ENCODE assay signal across 19 cellular contexts in genomic region chr2:227826019-227826521, GRCh38. TPM values are rescaled to one million over a fixed set of nuclear protein-coding genes. Genes with fewer than 3 reads are reported as not detected.
DNase-seq lines count a peak whose midpoint lies in the region; ATAC-seq, FAIRE-seq and TF ChIP-seq lines count a peak whose summit lies in the region.
"Had no signal": no experiment of that assay in that cellular context is flagged by ENCODE, and none has a peak within 500 bp of the region (broad histone marks: within the 10 kb centered on the region; RNA-seq: fewer than 3 reads in every experiment).

No MANE protein-coding gene starts in this region.

- in situ Hi-C loops in GM12878 (cut with MboI) (no loop called here), transverse colon (cut with MboI; ENCODE audit: low pct_ligation_motif_present in 1 of 4, low pct_unique_long_range_greater_than_20kb in 1 of 4, low sequenced_read_pairs in 3 of 4) (no loop called here)

- H3K4me3 ChIP-seq in GM12878 (no peak overlapping the region), transverse colon (no peak overlapping the region)
- H3K4me3 ChIP-seq: Peyer's patch, sigmoid colon, upper lobe of right lung had no signal

- TF ChIP-seq POLR2A in GM12878 (IDR thresholded peaks at IDR 0.05; ENCODE audit: low read depth, low read length) = no peak
- TF ChIP-seq POLR2A in transverse colon (IDR thresholded peaks at IDR 0.05) = no peak

- H3K36me3 Mint-ChIP-seq in activated naive CD4-positive, alpha-beta T cell treated with anti-CD3 and anti-CD28 coated beads, Interleukin-2, amount 50 U/mL, for 72 hours = peaks cover 0 to 4% of the 10 kb centered on the region in 2 donors
- H3K36me3 Mint-ChIP-seq: brain, mesothelial cell of epicardium had no signal

- H3K9me3 ChIP-seq in GM12878 (replicated peaks; ENCODE audit: control insufficient read depth, insufficient read depth, low read length) (no peaks in the 10 kb centered on the region), transverse colon (no peaks in the 10 kb centered on the region)
- H3K9me3 ChIP-seq: Peyer's patch, sigmoid colon, upper lobe of right lung had no signal

- H3K27me3 ChIP-seq in GM12878 (replicated peaks in 1 of 2; ENCODE audit: control insufficient read depth in 2 of 2, insufficient read depth in 2 of 2, low read length in 1 of 2) = no peaks in the 10 kb centered on the region
- H3K27me3 ChIP-seq in transverse colon = no peaks in the 10 kb centered on the region
- H3K27me3 ChIP-seq: Peyer's patch, sigmoid colon, upper lobe of right lung had no signal

- H3K27ac ChIP-seq in GM12878 (ENCODE audit: control insufficient read depth, insufficient read depth) (no peak overlapping the region), transverse colon (no peak overlapping the region)
- H3K27ac ChIP-seq: sigmoid colon, upper lobe of right lung had no signal

- no peak overlapping the region for H3K9ac ChIP-seq in GM12878 (ENCODE audit: control insufficient read depth, insufficient read depth, low read length)

- SMC1A ChIA-PET in GM12878 (lab: Charles Lee; ENCODE audit: uncharacterized antibody, unreplicated experiment) = interaction anchor here (0.6 to 1.7 kb wide), 2 partner anchors 21 to 41 kb away, joined by 3 to 5 read pairs; no protein-coding TSS in a partner anchor

- H3K4me2 ChIP-seq in GM12878 (ENCODE audit: control insufficient read depth, insufficient read depth) = no peak overlapping the region

- no peak for ATAC-seq in activated naive CD4-positive, alpha-beta T cell treated with anti-CD3 and anti-CD28 coated beads, Interleukin-2, amount 50 U/mL, for 72 hours
- ATAC-seq in GM12878 = peak; percentile 73
- ATAC-seq in GM18502 (IDR thresholded peaks at IDR 0.05; ENCODE audit: poor library complexity, unreplicated experiment) = no peak
- ATAC-seq: upper lobe of right lung had no signal

- DNase-seq in activated naive CD4-positive, alpha-beta T cell treated with Interleukin-2 at 50 U/mL for 16 hours = peak; percentile 34
- no peak for DNase-seq in activated naive CD4-positive, alpha-beta T cell treated with anti-CD3 and anti-CD28 coated beads, Interleukin-2, amount 50 U/mL, for 72 hours (ENCODE audit: low spot score in 2 of 2)
- no peak for DNase-seq in GM12878 (ENCODE audit: low read depth, low spot score)
- peak; percentile 47 for DNase-seq in globus pallidus (ENCODE audit: low spot score)
- DNase-seq in transverse colon = peak; percentile 47
- no peak for DNase-seq in islet precursor cell
- no peak for DNase-seq in activated CD8-positive, alpha-beta memory T cell treated with anti-CD3 and anti-CD28 coated beads for 24 hours
- DNase-seq: activated gamma-delta T cell; DMS53; NCI-H2029 treated with DMSO at 0.1 percent for 48 hours; NCI-H526; sigmoid colon; stimulated activated CD4-positive, alpha-beta T cell treated with anti-CD3 and anti-CD28 coated beads, Interleukin-2, amount 100 ng/mL, for 48 hours; upper lobe of right lung had no signal

- no peaks in the 10 kb centered on the region for H3K79me2 ChIP-seq in GM12878 (ENCODE audit: control insufficient read depth, insufficient read depth, low read length)

- FAIRE-seq in GM12878 (lab: Jason Lieb, UNC) = no peak

- intact Hi-C loops in GM12878 (cut with micrococcal nuclease; ENCODE audit: unreplicated experiment) (no loop called here), transverse colon (cut with DNase I; ENCODE audit: low total_unique reads) (no loop called here)

- no TSS peak for BruUV-seq in GM12878 (replicated peaks; lab: Mats Ljungman, UMichigan)

- no peak overlapping the region for H3K27ac Mint-ChIP-seq in activated naive CD4-positive, alpha-beta T cell treated with anti-CD3 and anti-CD28 coated beads, Interleukin-2, amount 50 U/mL, for 72 hours
- H3K27ac Mint-ChIP-seq: brain, mesothelial cell of epicardium had no signal

- no peak overlapping the region for H2AFZ ChIP-seq in GM12878 (ENCODE audit: control insufficient read depth, low read depth, low read length)

- 54% methylated on average over 10 of the region's 10 CpGs for WGBS in GM12878 (ENCODE audit: insufficient coverage, insufficient replicate concordance, low lambda C conversion rate, missing lambda C conversion rate)
- WGBS in transverse colon (ENCODE audit: low coverage in 1 of 2), 2 donors = 40 to 44% methylated on average over 2 to 10 of the region's 10 CpGs

- no peak for TF ChIP-seq EP300 in GM12878 (IDR thresholded peaks at IDR 0.05; ENCODE audit: borderline replicate concordance in 1 of 2, control insufficient read depth in 1 of 2, low read depth in 2 of 2, low read length in 2 of 2)
- no peak for TF ChIP-seq EP300 in transverse colon (IDR thresholded peaks at IDR 0.05; ENCODE audit: low read depth)

- H3K36me3 ChIP-seq in GM12878 (ENCODE audit: control insufficient read depth in 2 of 2, insufficient read depth in 2 of 2, low read length in 1 of 2) (no peaks in the 10 kb centered on the region), transverse colon (no peaks in the 10 kb centered on the region)
- H3K36me3 ChIP-seq: Peyer's patch, sigmoid colon, upper lobe of right lung had no signal

- H3K4me1 ChIP-seq in GM12878 (ENCODE audit: control insufficient read depth, insufficient read depth, low read length) = no peaks in the 10 kb centered on the region
- H3K4me1 ChIP-seq in transverse colon = peaks cover 0 to 8% (median 0%) of the 10 kb centered on the region in 4 donors
- H3K4me1 ChIP-seq: sigmoid colon, upper lobe of right lung had no signal

- RAD21 ChIA-PET in GM12878 (lab: Charles Lee; ENCODE audit: unreplicated experiment) = no interaction called here

- no peak for TF ChIP-seq RAD21 in GM12878 (IDR thresholded peaks at IDR 0.05; ENCODE audit: insufficient read depth, low read depth, low read length)

- POLR2A ChIA-PET in GM12878 (lab: Charles Lee) = interaction anchor here (1.0 to 1.1 kb wide), 2 partner anchors 13 to 21 kb away, joined by 3 read pairs; no protein-coding TSS in a partner anchor

- no peaks in the 10 kb centered on the region for H4K20me1 ChIP-seq in GM12878 (ENCODE audit: control insufficient read depth, insufficient read depth)

- peaks cover 0 to 15% of the 10 kb centered on the region in 2 donors for H3K9me3 Mint-ChIP-seq in activated naive CD4-positive, alpha-beta T cell treated with anti-CD3 and anti-CD28 coated beads, Interleukin-2, amount 50 U/mL, for 72 hours
- H3K9me3 Mint-ChIP-seq: brain; mesothelial cell of epicardium; T-helper 1 cell treated with Interleukin-12 subunit alpha and Interleukin-12 subunit beta and Interleukin-4 antibody, amounts not matched to agents 30 μg/mL and 1 μg/mL, for 36 hours had no signal

- CTCF ChIA-PET in GM12878 (lab: Yijun Ruan, JAX) = interaction anchor here (1.5 kb wide), 1 partner anchor 36 kb away, joined by 4 read pairs; no protein-coding TSS in a partner anchor

- TF ChIP-seq CTCF in GM12878 (IDR thresholded peaks at IDR 0.05 in 2 of 3, conservative IDR thresholded peaks at IDR 0.05 in 1 of 3; ENCODE audit: control insufficient read depth in 2 of 3, extremely low read depth in 1 of 3, insufficient read depth in 1 of 3, low read depth in 3 of 3, low read length in 3 of 3) = no peak
- TF ChIP-seq CTCF in transverse colon (IDR thresholded peaks at IDR 0.05) = no peak

TF ChIP-seq in GM12878, 131 proteins besides CTCF, POLR2A, EP300 and RAD21 (continues in another document):
- TF ChIP-seq HDAC6 (IDR thresholded peaks at IDR 0.05; ENCODE audit: unreplicated experiment) (no peak), HDGF (IDR thresholded peaks at IDR 0.05) (no peak), BRCA1 (IDR thresholded peaks at IDR 0.05; ENCODE audit: low read depth, low read length) (no peak), MYC (IDR thresholded peaks at IDR 0.05; ENCODE audit: insufficient read depth, insufficient read length, insufficient replicate concordance, low read length, severe bottlenecking) (no peak)

RNA-seq across cellular contexts. Expression of gene CCL20, which starts 12.4 kb away (rescaled TPM):
- 1 to 10 TPM; 3.4 to 5.3 TPM for total RNA-seq in activated naive CD4-positive, alpha-beta T cell treated with anti-CD3 and anti-CD28 coated beads, Interleukin-2, amount 50 U/mL, for 72 hours
- total RNA-seq in GM12878 (2013; cell fraction: nucleolus; rRNA removed) = 16.3 and 19.7 TPM in 2 replicates
- total RNA-seq in GM12878 (2014; rRNA removed) = 6.9 and 9.1 TPM in 2 replicates
- total RNA-seq in GM12878 (2014; rRNA removed; fragmentation: Illumina TruSeq; extraction: Trizol) = 11.4 and 12.6 TPM in 2 replicates
- total RNA-seq in GM12878 (2021) = 5.5 and 6.6 TPM in 2 replicates
- 0.89 TPM for polyA plus RNA-seq in GM12878 (2011; ENCODE audit: low read depth)
- polyA plus RNA-seq in GM12878 (2011; rRNA removed) = 27.4 and 39.2 TPM in 2 replicates
- 7.6 and 8.2 TPM in 2 replicates for polyA plus RNA-seq in GM12878 (2011; cell fraction: cytosol; rRNA removed)
- 8.2 and 9.0 TPM in 2 replicates for polyA plus RNA-seq in GM12878 (2011; cell fraction: nucleus; rRNA removed)
- polyA plus RNA-seq in GM12878 (2012) = 1.7 and 2.6 TPM in 2 replicates
- polyA plus RNA-seq in GM12878 (2014; fragmentation: Illumina TruSeq; extraction: Trizol) = 10.8 and 14.8 TPM in 2 replicates
- 10 to 100 TPM; 26.3 to 35.7 TPM for polyA plus RNA-seq in GM12878 (2014; fragmentation: Nextera tagmentation; extraction: Ambion mirVana)
- 7.6 and 8.3 TPM in 2 replicates for polyA plus RNA-seq in GM12878 (2014; rRNA removed)
- 10 to 100 TPM; 19.7 to 19.8 TPM for polyA plus RNA-seq in GM12878 (2016; fragmentation: Nextera tagmentation; extraction: Ambion mirVana)
- 7.2 and 10.2 TPM in 2 replicates for polyA minus RNA-seq in GM12878 (2011; rRNA and poly(A)+ RNA removed)
- 4.8 and 8.3 TPM in 2 replicates for polyA minus RNA-seq in GM12878 (2011; cell fraction: cytosol; rRNA and poly(A)+ RNA removed)
- polyA minus RNA-seq in GM12878 (2011; cell fraction: nucleus; rRNA and poly(A)+ RNA removed) = 2.7 and 3.2 TPM in 2 replicates
- 10 to 100 TPM in 1 of 4 donors, 1 to 10 TPM in 2, not detected in 1; 4.5 to 70.7 (median 9.3) TPM for total RNA-seq in transverse colon

RNA-seq across cellular contexts. Expression of gene DAW1, which starts 45.4 kb away (rescaled TPM):
- total RNA-seq in activated naive CD4-positive, alpha-beta T cell treated with anti-CD3 and anti-CD28 coated beads, Interleukin-2, amount 50 U/mL, for 72 hours = not detected
- total RNA-seq in GM12878 (2013; cell fraction: nucleolus; rRNA removed) = 0.19 and 0.29 TPM in 2 replicates
- total RNA-seq in GM12878 (2014; rRNA removed) (not detected in 2 replicates), GM12878 (2014; rRNA removed; fragmentation: Illumina TruSeq; extraction: Trizol) (not detected in 2 replicates), GM12878 (2021) (not detected in 2 replicates), transverse colon (not detected)
- not detected for polyA plus RNA-seq in GM12878 (2011; ENCODE audit: low read depth)
- polyA plus RNA-seq in GM12878 (2011; rRNA removed) (0.12 TPM in 1 of 2 replicates, not detected in the other), GM12878 (2014; fragmentation: Illumina TruSeq; extraction: Trizol) (not detected in 2 replicates), GM12878 (2014; fragmentation: Nextera tagmentation; extraction: Ambion mirVana) (under 1 TPM in 1 of 2 experiments, not detected in 1; 0.04 TPM), GM12878 (2014; rRNA removed) (not detected in 2 replicates), GM12878 (2016; fragmentation: Nextera tagmentation; extraction: Ambion mirVana) (not detected)
- not detected in 2 replicates for polyA plus RNA-seq in GM12878 (2011; cell fraction: cytosol; rRNA removed)
- polyA plus RNA-seq in GM12878 (2011; cell fraction: nucleus; rRNA removed) = 0.04 TPM in 1 of 2 replicates, not detected in the other
- polyA plus RNA-seq in GM12878 (2012) = not detected in 2 replicates
- polyA minus RNA-seq in GM12878 (2011; rRNA and poly(A)+ RNA removed) = not detected in 2 replicates
- not detected in 2 replicates for polyA minus RNA-seq in GM12878 (2011; cell fraction: cytosol; rRNA and poly(A)+ RNA removed)
- polyA minus RNA-seq in GM12878 (2011; cell fraction: nucleus; rRNA and poly(A)+ RNA removed) = not detected in 2 replicates
- total RNA-seq: mesothelial cell of epicardium, Peyer's patch, sigmoid colon, upper lobe of right lung had no signal

Comparison
In these comparisons a context has a peak if more than half of its experiments do, and no peak if none do; other contexts are left out.
1. DNase-seq: peak in activated naive CD4-positive, alpha-beta T cell treated with Interleukin-2 at 50 U/mL for 16 hours (single experiment), globus pallidus (single experiment) and transverse colon (single experiment); none in activated naive CD4-positive, alpha-beta T cell treated with anti-CD3 and anti-CD28 coated beads, Interleukin-2, amount 50 U/mL, for 72 hours (0 of 2), GM12878 (single experiment), islet precursor cell (single experiment) and activated CD8-positive, alpha-beta memory T cell treated with anti-CD3 and anti-CD28 coated beads for 24 hours (single experiment).